ENCODE assay signal across 1 cellular context in genomic region chr2:7983912-7984311, GRCh38.
TF ChIP-seq lines count a peak whose summit lies in the region.

No MANE protein-coding gene starts in this region.

TF ChIP-seq in HEK293, 187 proteins besides CTCF, POLR2A, EP300 and RAD21 (continued from another document):
- TF ChIP-seq ZBTB11 (tag by site-specific recombination; conservative IDR thresholded peaks at IDR 0.05; ENCODE audit: low read depth), result peak; percentile 38; the same call in 1 of the 2 replicates
- peak; percentile 65; the same call in 1 of the 2 replicates for TF ChIP-seq REST (tag by site-specific recombination; IDR thresholded peaks at IDR 0.05)
- 0 out of 2 replicates have a peak, but pooled peaks have one; percentile 14 for TF ChIP-seq ZNF266 (tag by site-specific recombination; IDR thresholded peaks at IDR 0.05; ENCODE audit: low read depth)
- TF ChIP-seq ZFP3 (tag by site-specific recombination; IDR thresholded peaks at IDR 0.05; ENCODE audit: low read depth), result no peak
- TF ChIP-seq ZNF518A (tag by site-specific recombination; conservative IDR thresholded peaks at IDR 0.05; ENCODE audit: low read depth), result peak; percentile 67
